In genomic region chrX:111123125-111123524, GRCh38 we compare ENCODE assay signal across 14 cellular contexts. TPM values are rescaled to one million over a fixed set of nuclear protein-coding genes. Genes with fewer than 3 reads are reported as not detected.
A peak's percentile ranks its signal among the peaks of the same experiment; 100 is the strongest.
DNase-seq lines count a peak whose midpoint lies in the region; ATAC-seq and TF ChIP-seq lines count a peak whose summit lies in the region.
"Had no signal": no experiment of that assay in that cellular context is flagged by ENCODE, and none has a peak within 500 bp of the region (broad histone marks: within the 10 kb centered on the region; RNA-seq: fewer than 3 reads in every experiment).

No MANE protein-coding gene starts in this region.

- 75 to 83% (median 76%) methylated on average over 6 of the region's 6 CpGs for WGBS in ovary, 3 donors

- DNase-seq in CD8-positive, alpha-beta T cell = no peak
- no peak for DNase-seq in activated CD8-positive, alpha-beta T cell treated with anti-CD3 and anti-CD28 coated beads, Interleukin-2, amount 10 ng/mL, durations not matched to agents 7 days and 5 days
- DNase-seq in NCI-H2029 (lab: John Stamatoyannopoulos, UW) (no peak), NCI-H526 treated with DMSO at 0.1 percent for 48 hours (lab: John Stamatoyannopoulos, UW) (no peak), ovary (no peak), cerebellar cortex (ENCODE audit: low spot score) (no peak)
- DNase-seq: brain microvascular endothelial cell, NCI-H446 treated with DMSO at 0.1 percent for 48 hours had no signal

- H3K36me3 ChIP-seq in CD8-positive, alpha-beta T cell (ENCODE audit: insufficient read depth, low read length) = no peaks in the 10 kb centered on the region
- H3K36me3 ChIP-seq in ovary = no peaks in the 10 kb centered on the region
- H3K36me3 ChIP-seq: brain microvascular endothelial cell, esophagus muscularis mucosa, neutrophil had no signal

- H3K27ac ChIP-seq in CD8-positive, alpha-beta T cell (ENCODE audit: low read depth, low read length) = no peak overlapping the region
- H3K27ac ChIP-seq in ovary = no peak overlapping the region
- H3K27ac ChIP-seq: brain microvascular endothelial cell, esophagus muscularis mucosa, neutrophil had no signal

- H3K9me3 Mint-ChIP-seq in CD8-positive, alpha-beta T cell = no peaks in the 10 kb centered on the region
- no peaks in the 10 kb centered on the region for H3K9me3 Mint-ChIP-seq in activated CD8-positive, alpha-beta T cell treated with anti-CD3 and anti-CD28 coated beads, Interleukin-2, amount 10 ng/mL, durations not matched to agents 7 days and 5 days (ENCODE audit: insufficient read depth)

- H3K27me3 ChIP-seq in CD8-positive, alpha-beta T cell (ENCODE audit: insufficient read depth, low read length) = no peaks in the 10 kb centered on the region
- H3K27me3 ChIP-seq in ovary = no peaks in the 10 kb centered on the region
- H3K27me3 ChIP-seq: brain microvascular endothelial cell, neutrophil had no signal

- peak overlapping the region; percentile 74 for H3K27ac Mint-ChIP-seq in CD8-positive, alpha-beta T cell
- H3K27ac Mint-ChIP-seq in activated CD8-positive, alpha-beta T cell treated with anti-CD3 and anti-CD28 coated beads, Interleukin-2, amount 10 ng/mL, durations not matched to agents 7 days and 5 days = peak overlapping the region; percentile 71

- no peaks in the 10 kb centered on the region for H3K27me3 Mint-ChIP-seq in CD8-positive, alpha-beta T cell (ENCODE audit: low read depth)
- no peaks in the 10 kb centered on the region for H3K27me3 Mint-ChIP-seq in activated CD8-positive, alpha-beta T cell treated with anti-CD3 and anti-CD28 coated beads, Interleukin-2, amount 10 ng/mL, durations not matched to agents 7 days and 5 days (ENCODE audit: low read depth)

- intact Hi-C loops in CD8-positive, alpha-beta T cell (cut with DNase I, micrococcal nuclease) = no loop called here
- intact Hi-C loops in ovary (cut with DNase I) = no loop called here

- H3K4me1 Mint-ChIP-seq in CD8-positive, alpha-beta T cell (ENCODE audit: low read depth) = peaks cover 15% of the 10 kb centered on the region
- H3K4me1 Mint-ChIP-seq in activated CD8-positive, alpha-beta T cell treated with anti-CD3 and anti-CD28 coated beads, Interleukin-2, amount 10 ng/mL, durations not matched to agents 7 days and 5 days (ENCODE audit: low read depth) = peaks cover 16% of the 10 kb centered on the region

- CTCF ChIA-PET in CD8-positive, alpha-beta T cell (lab: Charles Lee) = no interaction called here
- CTCF ChIA-PET in activated CD8-positive, alpha-beta T cell treated with anti-CD3 and anti-CD28 coated beads, Interleukin-2, amount 10 ng/mL, durations not matched to agents 7 days and 5 days (lab: Charles Lee) = interaction anchor here (1.6 kb wide), 1 partner anchor 19 kb away, joined by 4 read pairs; no protein-coding TSS in a partner anchor

- POLR2A ChIA-PET in CD8-positive, alpha-beta T cell (lab: Charles Lee) = no interaction called here
- POLR2A ChIA-PET in activated CD8-positive, alpha-beta T cell treated with anti-CD3 and anti-CD28 coated beads, Interleukin-2, amount 10 ng/mL, durations not matched to agents 7 days and 5 days (lab: Charles Lee) = no interaction called here

- H3K4me1 ChIP-seq in CD8-positive, alpha-beta T cell (ENCODE audit: insufficient read depth, low read length) = no peaks in the 10 kb centered on the region
- no peaks in the 10 kb centered on the region for H3K4me1 ChIP-seq in ovary (ENCODE audit: insufficient read depth)
- H3K4me1 ChIP-seq: esophagus muscularis mucosa had no signal

- no peak for TF ChIP-seq POLR2A in ovary (IDR thresholded peaks at IDR 0.05)

- H3K9me3 ChIP-seq in CD8-positive, alpha-beta T cell (ENCODE audit: low read length) = no peaks in the 10 kb centered on the region
- no peaks in the 10 kb centered on the region for H3K9me3 ChIP-seq in ovary
- H3K9me3 ChIP-seq: esophagus muscularis mucosa, neutrophil had no signal

- no peak for TF ChIP-seq EP300 in ovary (IDR thresholded peaks at IDR 0.05)

- TF ChIP-seq CTCF in CD8-positive, alpha-beta T cell (IDR thresholded peaks at IDR 0.05) = no peak
- TF ChIP-seq CTCF in ovary (IDR thresholded peaks at IDR 0.05) = no peak

- no peak for ATAC-seq in CD8-positive, alpha-beta T cell
- ATAC-seq in GM19395 (IDR thresholded peaks at IDR 0.05; ENCODE audit: unreplicated experiment) (peak; percentile 70), HG03139 (IDR thresholded peaks at IDR 0.05; ENCODE audit: unreplicated experiment) (peak; percentile 52)
- peak; percentile 57 for ATAC-seq in activated CD8-positive, alpha-beta T cell treated with anti-CD3 and anti-CD28 coated beads, Interleukin-2, amount 10 ng/mL, durations not matched to agents 7 days and 5 days
- ATAC-seq: SK-N-SH treated with all-trans-retinoic acid at 6 μM for 48 hours had no signal

- H3K4me3 Mint-ChIP-seq in CD8-positive, alpha-beta T cell = peak overlapping the region; percentile 76
- peak overlapping the region; percentile 65 for H3K4me3 Mint-ChIP-seq in activated CD8-positive, alpha-beta T cell treated with anti-CD3 and anti-CD28 coated beads, Interleukin-2, amount 10 ng/mL, durations not matched to agents 7 days and 5 days

- no peaks in the 10 kb centered on the region for H3K36me3 Mint-ChIP-seq in CD8-positive, alpha-beta T cell
- no peaks in the 10 kb centered on the region for H3K36me3 Mint-ChIP-seq in activated CD8-positive, alpha-beta T cell treated with anti-CD3 and anti-CD28 coated beads, Interleukin-2, amount 10 ng/mL, durations not matched to agents 7 days and 5 days (ENCODE audit: low read depth)

- H3K4me3 ChIP-seq in CD8-positive, alpha-beta T cell (ENCODE audit: low read depth, low read length) = peak overlapping the region; percentile 37
- H3K4me3 ChIP-seq in ovary = no peak overlapping the region
- H3K4me3 ChIP-seq: esophagus muscularis mucosa had no signal

RNA-seq across cellular contexts. Expression of gene PAK3, which starts 27.1 kb away (rescaled TPM):
- total RNA-seq in CD8-positive, alpha-beta T cell = under 1 TPM; 0.49 to 0.72 TPM
- under 1 TPM in 1 of 2 experiments, not detected in 1; 0.05 TPM for total RNA-seq in activated CD8-positive, alpha-beta T cell treated with anti-CD3 and anti-CD28 coated beads, Interleukin-2, amount 10 ng/mL, durations not matched to agents 7 days and 5 days
- 10 to 100 TPM in 2 of 7 donors, 1 to 10 TPM in 5; 1.5 to 15.8 (median 7.5) TPM for total RNA-seq in ovary
- polyA plus RNA-seq in ovary = 1 to 10 TPM in 1 of 2 donors, under 1 TPM in 1; 0.61 to 1.5 TPM
- total RNA-seq: LHCN-M2 had no signal
